Comparison of ENCODE assay signal across 1 cellular context in the genomic region with DNA sequence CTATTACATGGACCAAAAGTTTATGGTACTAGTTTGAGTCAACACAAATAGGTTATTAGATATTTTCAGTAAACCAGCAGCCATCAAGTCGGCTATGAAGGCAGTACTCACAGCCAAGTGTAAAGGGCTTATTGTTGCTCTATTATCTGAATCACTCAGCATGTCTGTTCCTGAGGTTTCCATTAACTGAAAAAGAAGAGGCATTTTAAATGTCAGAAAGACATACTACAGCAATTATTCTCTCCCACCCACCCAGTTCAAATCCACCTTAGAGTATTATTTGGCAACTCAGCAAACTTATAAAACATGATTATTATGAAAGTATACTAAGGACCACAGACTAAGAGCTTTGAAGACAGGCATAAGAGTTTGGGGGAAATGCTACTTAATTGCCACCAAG.
TF ChIP-seq lines count a peak whose summit lies in the region.

No MANE protein-coding gene starts in this region.

TF ChIP-seq in SK-N-SH, 30 proteins besides CTCF, POLR2A, EP300 and RAD21 (continued from another document):
- TF ChIP-seq, protein P1, sequence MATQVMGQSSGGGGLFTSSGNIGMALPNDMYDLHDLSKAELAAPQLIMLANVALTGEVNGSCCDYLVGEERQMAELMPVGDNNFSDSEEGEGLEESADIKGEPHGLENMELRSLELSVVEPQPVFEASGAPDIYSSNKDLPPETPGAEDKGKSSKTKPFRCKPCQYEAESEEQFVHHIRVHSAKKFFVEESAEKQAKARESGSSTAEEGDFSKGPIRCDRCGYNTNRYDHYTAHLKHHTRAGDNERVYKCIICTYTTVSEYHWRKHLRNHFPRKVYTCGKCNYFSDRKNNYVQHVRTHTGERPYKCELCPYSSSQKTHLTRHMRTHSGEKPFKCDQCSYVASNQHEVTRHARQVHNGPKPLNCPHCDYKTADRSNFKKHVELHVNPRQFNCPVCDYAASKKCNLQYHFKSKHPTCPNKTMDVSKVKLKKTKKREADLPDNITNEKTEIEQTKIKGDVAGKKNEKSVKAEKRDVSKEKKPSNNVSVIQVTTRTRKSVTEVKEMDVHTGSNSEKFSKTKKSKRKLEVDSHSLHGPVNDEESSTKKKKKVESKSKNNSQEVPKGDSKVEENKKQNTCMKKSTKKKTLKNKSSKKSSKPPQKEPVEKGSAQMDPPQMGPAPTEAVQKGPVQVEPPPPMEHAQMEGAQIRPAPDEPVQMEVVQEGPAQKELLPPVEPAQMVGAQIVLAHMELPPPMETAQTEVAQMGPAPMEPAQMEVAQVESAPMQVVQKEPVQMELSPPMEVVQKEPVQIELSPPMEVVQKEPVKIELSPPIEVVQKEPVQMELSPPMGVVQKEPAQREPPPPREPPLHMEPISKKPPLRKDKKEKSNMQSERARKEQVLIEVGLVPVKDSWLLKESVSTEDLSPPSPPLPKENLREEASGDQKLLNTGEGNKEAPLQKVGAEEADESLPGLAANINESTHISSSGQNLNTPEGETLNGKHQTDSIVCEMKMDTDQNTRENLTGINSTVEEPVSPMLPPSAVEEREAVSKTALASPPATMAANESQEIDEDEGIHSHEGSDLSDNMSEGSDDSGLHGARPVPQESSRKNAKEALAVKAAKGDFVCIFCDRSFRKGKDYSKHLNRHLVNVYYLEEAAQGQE (IDR thresholded peaks at IDR 0.05; ENCODE audit: low read depth, low read length) = no peak
